ENCODE assay signal across 15 cellular contexts in the genomic region with DNA sequence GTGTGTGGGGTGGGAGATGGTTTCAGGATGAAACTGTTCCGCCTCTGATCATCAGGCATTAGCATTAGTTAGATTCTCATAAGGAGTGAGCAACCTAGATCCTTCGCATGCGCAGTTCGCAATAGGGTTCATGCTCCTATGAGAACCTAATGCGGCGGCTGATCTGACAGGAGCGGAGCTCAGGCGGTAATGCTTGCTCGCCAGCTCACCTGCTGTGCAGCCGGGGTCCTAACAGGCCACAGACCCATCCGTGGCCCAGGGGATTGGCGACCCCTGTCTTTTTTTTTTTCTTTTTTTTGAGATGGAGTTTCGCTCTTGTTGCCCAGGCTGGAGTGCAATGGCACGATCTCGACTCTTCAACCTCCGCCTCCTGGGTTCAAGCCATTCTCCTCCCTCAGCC.
A peak's percentile ranks its signal among the peaks of the same experiment; 100 is the strongest.
DNase-seq lines count a peak whose midpoint lies in the region; ATAC-seq and TF ChIP-seq lines count a peak whose summit lies in the region.
"Had no signal": no experiment of that assay in that cellular context is flagged by ENCODE, and none has a peak within 500 bp of the region (broad histone marks: within the 10 kb centered on the region; RNA-seq: fewer than 3 reads in every experiment).

No MANE protein-coding gene starts in this region.

- H3K27ac ChIP-seq in right atrium auricular region, result no peak overlapping the region
- no peak overlapping the region for H3K27ac ChIP-seq in upper lobe of right lung
- H3K27ac ChIP-seq: BLaER1, C4-2B had no signal

- H3K36me3 Mint-ChIP-seq in WTC11, result no peaks in the 10 kb centered on the region
- H3K36me3 Mint-ChIP-seq: CD4-positive, CD25-positive, alpha-beta regulatory T cell; CD8-positive, alpha-beta T cell had no signal

- H3K9me3 ChIP-seq in right atrium auricular region, result no peaks in the 10 kb centered on the region
- H3K9me3 ChIP-seq in upper lobe of right lung, result no peaks in the 10 kb centered on the region
- H3K9me3 ChIP-seq: BLaER1 had no signal

- no peak overlapping the region for H3K27ac Mint-ChIP-seq in WTC11
- H3K27ac Mint-ChIP-seq: CD4-positive, CD25-positive, alpha-beta regulatory T cell; CD8-positive, alpha-beta T cell; GM23338 had no signal

- CTCF ChIA-PET in WTC11 (lab: Charles Lee), result interaction anchor here (0.6 to 4.3 kb wide), 9 partner anchors 9 to 397 kb away, joined by 3 to 30 read pairs (median 4); no protein-coding TSS in a partner anchor

- H3K4me1 ChIP-seq in right atrium auricular region (no peaks in the 10 kb centered on the region), upper lobe of right lung (no peaks in the 10 kb centered on the region)

- peaks cover 22% of the 10 kb centered on the region for H3K4me1 Mint-ChIP-seq in WTC11

- intact Hi-C loops in Right ventricle myocardium superior (cut with DNase I) (no loop called here), posterior vena cava (cut with DNase I) (loop anchor here in 1 of 2 donors (10.0 kb wide), 1 partner anchor 188 kb away; no protein-coding TSS in a partner anchor), upper lobe of right lung (cut with DNase I) (no loop called here)

- peaks cover 11% of the 10 kb centered on the region for H3K27me3 Mint-ChIP-seq in WTC11 (ENCODE audit: low read depth)
- H3K27me3 Mint-ChIP-seq: CD4-positive, CD25-positive, alpha-beta regulatory T cell had no signal

- POLR2A ChIA-PET in WTC11 (lab: Charles Lee), result interaction anchor here (0.7 kb wide), 1 partner anchor 257 kb away, joined by 3 read pairs; no protein-coding TSS in a partner anchor

- H3K36me3 ChIP-seq in right atrium auricular region (no peaks in the 10 kb centered on the region), upper lobe of right lung (no peaks in the 10 kb centered on the region)
- H3K36me3 ChIP-seq: BLaER1 had no signal

- no peak overlapping the region for H3K4me3 ChIP-seq in right atrium auricular region
- H3K4me3 ChIP-seq in upper lobe of right lung, result no peak overlapping the region
- H3K4me3 ChIP-seq: BLaER1, GM12878, GM23338 had no signal

- H3K9me3 Mint-ChIP-seq in WTC11, result no peaks in the 10 kb centered on the region
- H3K9me3 Mint-ChIP-seq: CD4-positive, CD25-positive, alpha-beta regulatory T cell; CD8-positive, alpha-beta T cell; GM23338; H9 had no signal

- no peaks in the 10 kb centered on the region for H3K27me3 ChIP-seq in right atrium auricular region
- no peaks in the 10 kb centered on the region for H3K27me3 ChIP-seq in upper lobe of right lung
- H3K27me3 ChIP-seq: BLaER1 had no signal

- TF ChIP-seq CTCF in right atrium auricular region (IDR thresholded peaks at IDR 0.05), result no peak
- TF ChIP-seq CTCF in WTC11 (IDR thresholded peaks at IDR 0.05), result no peak
- no peak for TF ChIP-seq CTCF in upper lobe of right lung (IDR thresholded peaks at IDR 0.05)

- DNase-seq in Right ventricle myocardium superior (peak; percentile 18), right atrium auricular region (ENCODE audit: low spot score) (no peak), WTC11 (ENCODE audit: low spot score) (peak; percentile 10), posterior vena cava (ENCODE audit: low spot score) (peak; percentile 35), upper lobe of right lung (peak; percentile 48), NCI-H1436 (lab: John Stamatoyannopoulos, UW) (no peak), DMS153 (lab: John Stamatoyannopoulos, UW) (no peak)
- DNase-seq: CD8-positive, alpha-beta T cell; DMS79 had no signal

- ATAC-seq in Right ventricle myocardium superior (ENCODE audit: poor library complexity) (no peak), WTC11 (no peak), upper lobe of right lung (no peak)
- ATAC-seq: CD8-positive, alpha-beta T cell had no signal

- no peak overlapping the region for H3K4me3 Mint-ChIP-seq in WTC11
- H3K4me3 Mint-ChIP-seq: CD4-positive, CD25-positive, alpha-beta regulatory T cell; CD8-positive, alpha-beta T cell; GM23338; H9 had no signal

TF ChIP-seq in WTC11, 78 proteins besides CTCF, POLR2A, EP300 and RAD21 (continues in another document):
- no peak for TF ChIP-seq TEAD4 (CRISPR knock-in tag; IDR thresholded peaks at IDR 0.05)
- TF ChIP-seq, protein P1, sequence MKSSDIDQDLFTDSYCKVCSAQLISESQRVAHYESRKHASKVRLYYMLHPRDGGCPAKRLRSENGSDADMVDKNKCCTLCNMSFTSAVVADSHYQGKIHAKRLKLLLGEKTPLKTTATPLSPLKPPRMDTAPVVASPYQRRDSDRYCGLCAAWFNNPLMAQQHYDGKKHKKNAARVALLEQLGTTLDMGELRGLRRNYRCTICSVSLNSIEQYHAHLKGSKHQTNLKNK (CRISPR knock-in tag; IDR thresholded peaks at IDR 0.05), result no peak
- TF ChIP-seq ZNF219 (CRISPR knock-in tag; IDR thresholded peaks at IDR 0.05; ENCODE audit: borderline replicate concordance), result no peak
- TF ChIP-seq IRF2 (CRISPR knock-in tag; IDR thresholded peaks at IDR 0.05; ENCODE audit: borderline replicate concordance, low read depth), result no peak
- TF ChIP-seq NFATC4 (CRISPR knock-in tag; IDR thresholded peaks at IDR 0.05), result no peak
- no peak for TF ChIP-seq HMGA2 (CRISPR knock-in tag; IDR thresholded peaks at IDR 0.05)
- no peak for TF ChIP-seq ZBTB43 (CRISPR knock-in tag; IDR thresholded peaks at IDR 0.05)
- TF ChIP-seq, protein P2, sequence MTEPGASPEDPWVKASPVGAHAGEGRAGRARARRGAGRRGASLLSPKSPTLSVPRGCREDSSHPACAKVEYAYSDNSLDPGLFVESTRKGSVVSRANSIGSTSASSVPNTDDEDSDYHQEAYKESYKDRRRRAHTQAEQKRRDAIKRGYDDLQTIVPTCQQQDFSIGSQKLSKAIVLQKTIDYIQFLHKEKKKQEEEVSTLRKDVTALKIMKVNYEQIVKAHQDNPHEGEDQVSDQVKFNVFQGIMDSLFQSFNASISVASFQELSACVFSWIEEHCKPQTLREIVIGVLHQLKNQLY (CRISPR knock-in tag; IDR thresholded peaks at IDR 0.05), result no peak
- TF ChIP-seq ZNF232 (CRISPR knock-in tag; IDR thresholded peaks at IDR 0.05), result no peak
- TF ChIP-seq ATF1 (CRISPR knock-in tag; IDR thresholded peaks at IDR 0.05), result no peak
- TF ChIP-seq, protein P3, sequence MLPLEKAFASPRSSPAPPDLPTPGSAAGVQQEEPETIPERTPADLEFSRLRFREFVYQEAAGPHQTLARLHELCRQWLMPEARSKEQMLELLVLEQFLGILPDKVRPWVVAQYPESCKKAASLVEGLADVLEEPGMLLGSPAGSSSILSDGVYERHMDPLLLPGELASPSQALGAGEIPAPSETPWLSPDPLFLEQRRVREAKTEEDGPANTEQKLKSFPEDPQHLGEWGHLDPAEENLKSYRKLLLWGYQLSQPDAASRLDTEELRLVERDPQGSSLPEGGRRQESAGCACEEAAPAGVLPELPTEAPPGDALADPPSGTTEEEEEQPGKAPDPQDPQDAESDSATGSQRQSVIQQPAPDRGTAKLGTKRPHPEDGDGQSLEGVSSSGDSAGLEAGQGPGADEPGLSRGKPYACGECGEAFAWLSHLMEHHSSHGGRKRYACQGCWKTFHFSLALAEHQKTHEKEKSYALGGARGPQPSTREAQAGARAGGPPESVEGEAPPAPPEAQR (CRISPR knock-in tag; IDR thresholded peaks at IDR 0.05), result no peak
- TF ChIP-seq ESRRA (CRISPR knock-in tag; IDR thresholded peaks at IDR 0.05; ENCODE audit: borderline replicate concordance), result no peak
- TF ChIP-seq, protein P4, sequence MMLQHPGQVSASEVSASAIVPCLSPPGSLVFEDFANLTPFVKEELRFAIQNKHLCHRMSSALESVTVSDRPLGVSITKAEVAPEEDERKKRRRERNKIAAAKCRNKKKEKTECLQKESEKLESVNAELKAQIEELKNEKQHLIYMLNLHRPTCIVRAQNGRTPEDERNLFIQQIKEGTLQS (CRISPR knock-in tag; conservative IDR thresholded peaks at IDR 0.05), result no peak
- no peak for TF ChIP-seq ATF6 (CRISPR knock-in tag; IDR thresholded peaks at IDR 0.05)
- no peak for TF ChIP-seq CREB1 (CRISPR knock-in tag; IDR thresholded peaks at IDR 0.05)
- no peak for TF ChIP-seq ZNF317 (CRISPR knock-in tag; IDR thresholded peaks at IDR 0.05; ENCODE audit: borderline replicate concordance, low read depth)

Comparison
In these comparisons a context has a peak if more than half of its experiments do, and no peak if none do; other contexts are left out.
1. DNase-seq: peak in Right ventricle myocardium superior (single experiment), WTC11 (single experiment), posterior vena cava (single experiment) and upper lobe of right lung (single experiment); none in right atrium auricular region (single experiment), NCI-H1436 (single experiment) and DMS153 (single experiment).